Comparison of ENCODE assay signal across 8 cellular contexts in genomic region chr17:42675348-42675983, GRCh38. TPM values are rescaled to one million over a fixed set of nuclear protein-coding genes. Genes with fewer than 3 reads are reported as not detected.
DNase-seq lines count a peak whose midpoint lies in the region; ATAC-seq, FAIRE-seq and TF ChIP-seq lines count a peak whose summit lies in the region.

No MANE protein-coding gene starts in this region.

- no peaks in the 10 kb centered on the region for H3K27me3 ChIP-seq in mammary epithelial cell (ENCODE audit: insufficient read depth, low read length)

- H3K4me3 ChIP-seq in Jurkat, Clone E6-1 (ENCODE audit: low read length): peak overlapping the region; percentile 65
- H3K4me3 ChIP-seq in mammary epithelial cell (replicated peaks in 1 of 3; ENCODE audit: insufficient read depth in 1 of 3, low read depth in 2 of 3, low read length in 3 of 3): peak overlapping the region; percentile 79 to 89 (median 89)
- H3K4me3 ChIP-seq in mesodermal cell (ENCODE audit: extremely low read depth, insufficient read depth, low read length, poor library complexity, severe bottlenecking): peak overlapping the region; percentile 79

- peak overlapping the region; percentile 7 for H3K9ac ChIP-seq in mammary epithelial cell (ENCODE audit: insufficient read depth, low read length)

- H3K4me1 ChIP-seq in mammary epithelial cell (ENCODE audit: insufficient read depth, low read length) (peaks cover 71% of the 10 kb centered on the region), mesodermal cell (ENCODE audit: control insufficient read depth, insufficient read depth, low read length, poor library complexity, severe bottlenecking) (peaks cover 33% of the 10 kb centered on the region)

- H3K27ac ChIP-seq in mammary epithelial cell (ENCODE audit: insufficient read depth, low read depth, low read length): no peak overlapping the region
- no peak overlapping the region for H3K27ac ChIP-seq in mesodermal cell (ENCODE audit: low read depth, low read length, severe bottlenecking)

- no peak for ATAC-seq in HG02759 (IDR thresholded peaks at IDR 0.05; ENCODE audit: unreplicated experiment)
- ATAC-seq in GM19397 (IDR thresholded peaks at IDR 0.05; ENCODE audit: unreplicated experiment): no peak
- ATAC-seq in GM19455 (IDR thresholded peaks at IDR 0.05; ENCODE audit: unreplicated experiment): no peak

- intact Hi-C loops in mammary epithelial cell (cut with micrococcal nuclease): no loop called here

- dilution Hi-C loops in mammary epithelial cell (cut with HindIII; ENCODE audit: low sequenced_read_pairs): no loop called here

- peak; percentile 37 for DNase-seq in AG08396 (ENCODE audit: low spot score)
- DNase-seq in Jurkat, Clone E6-1 (ENCODE audit: low read depth, low spot score): no peak
- DNase-seq in mammary epithelial cell: no peak
- DNase-seq in H54 (ENCODE audit: insufficient read length, low spot score): no peak

- in situ Hi-C loops in mammary epithelial cell (cut with MboI; ENCODE audit: low sequenced_read_pairs in 2 of 2): no loop called here

- TF ChIP-seq POLR2A in H54 (IDR thresholded peaks at IDR 0.05; ENCODE audit: low read depth, low read length): no peak

- H3K36me3 ChIP-seq in mammary epithelial cell (ENCODE audit: insufficient read depth, low read length) (no peaks in the 10 kb centered on the region), mesodermal cell (ENCODE audit: control insufficient read depth, insufficient read depth, low read length) (peaks cover 30% of the 10 kb centered on the region)

- H4K20me1 ChIP-seq in mammary epithelial cell (ENCODE audit: insufficient read depth, low read length): no peaks in the 10 kb centered on the region

- no peak for FAIRE-seq in H54 (lab: Jason Lieb, UNC)

- no TSS peak for BruUV-seq in mammary epithelial cell (replicated peaks; lab: Mats Ljungman, UMichigan)

- H3K4me2 ChIP-seq in mammary epithelial cell (ENCODE audit: insufficient read depth, low read depth, low read length): peak overlapping the region; percentile 98

- CTCF ChIA-PET in mammary epithelial cell (lab: Charles Lee; ENCODE audit: low non-redundant PET): no interaction called here

- peak overlapping the region; percentile 76 for H2AFZ ChIP-seq in mammary epithelial cell (ENCODE audit: low read depth, low read length)

- H3K9me3 ChIP-seq in mammary epithelial cell (replicated peaks; ENCODE audit: insufficient read depth, low read length): no peaks in the 10 kb centered on the region
- H3K9me3 ChIP-seq in mesodermal cell (ENCODE audit: control insufficient read depth, low read length): no peaks in the 10 kb centered on the region

- H3K79me2 ChIP-seq in mammary epithelial cell (ENCODE audit: insufficient read depth, low read length): peaks cover 28% of the 10 kb centered on the region

- no peak for TF ChIP-seq CTCF in mammary epithelial cell (conservative IDR thresholded peaks at IDR 0.05 in 1 of 2, IDR thresholded peaks at IDR 0.05 in 1 of 2; ENCODE audit: extremely low read depth in 1 of 2, insufficient read depth in 1 of 2, low read depth in 1 of 2, low read length in 2 of 2)

- WGBS in mammary epithelial cell (ENCODE audit: low coverage, missing lambda C conversion rate): 28% methylated on average over 11 of the region's 29 CpGs
- 4 to 20% methylated on average over 2 to 16 of the region's 29 CpGs for WGBS in mesodermal cell (ENCODE audit: insufficient coverage in 2 of 2), 2 experiments

RNA-seq across cellular contexts. Expression of gene PLEKHH3, which starts 1.3 kb away (rescaled TPM):
- 4.2 TPM for polyA plus RNA-seq in Jurkat, Clone E6-1 (2012; ENCODE audit: insufficient read depth, insufficient read length)
- total RNA-seq in mammary epithelial cell: 10 to 100 TPM; 22.1 to 22.7 TPM
- 5.8 TPM for polyA plus RNA-seq in mammary epithelial cell
- 1.9 TPM for polyA minus RNA-seq in mammary epithelial cell
- polyA plus RNA-seq in mesodermal cell (2013, experiment 1 of 2): 17.2 TPM
- polyA plus RNA-seq in mesodermal cell (2013, experiment 2 of 2): 12.4 TPM

RNA-seq across cellular contexts. Expression of gene CCR10, which starts 6.2 kb away (rescaled TPM):
- 0.55 TPM for polyA plus RNA-seq in Jurkat, Clone E6-1 (2012; ENCODE audit: insufficient read depth, insufficient read length)
- total RNA-seq in mammary epithelial cell: under 1 TPM in 1 of 2 donors, not detected in 1; 0.21 TPM
- polyA plus RNA-seq in mammary epithelial cell: 0.14 TPM
- polyA minus RNA-seq in mammary epithelial cell: not detected
- 1.1 TPM for polyA plus RNA-seq in mesodermal cell (2013, experiment 1 of 2)
- polyA plus RNA-seq in mesodermal cell (2013, experiment 2 of 2): 1.8 TPM

RNA-seq across cellular contexts. Expression of gene CNTNAP1, which starts 6.9 kb away (rescaled TPM):
- 1.9 TPM for polyA plus RNA-seq in Jurkat, Clone E6-1 (2012; ENCODE audit: insufficient read depth, insufficient read length)
- 1 to 10 TPM in 1 of 2 donors, under 1 TPM in 1; 0.50 to 4.5 TPM for total RNA-seq in mammary epithelial cell
- polyA plus RNA-seq in mammary epithelial cell: 2.3 TPM
- 4.4 TPM for polyA minus RNA-seq in mammary epithelial cell
- 14.5 TPM for polyA plus RNA-seq in mesodermal cell (2013, experiment 1 of 2)
- 13.9 TPM for polyA plus RNA-seq in mesodermal cell (2013, experiment 2 of 2)

RNA-seq across cellular contexts. Expression of gene TUBG2, which starts 16.4 kb away (rescaled TPM):
- 23.2 TPM for polyA plus RNA-seq in Jurkat, Clone E6-1 (2012; ENCODE audit: insufficient read depth, insufficient read length)
- total RNA-seq in mammary epithelial cell: 10 to 100 TPM; 12.3 to 34.8 TPM
- 24.6 TPM for polyA plus RNA-seq in mammary epithelial cell
- polyA minus RNA-seq in mammary epithelial cell: 23.5 TPM
- 28.4 TPM for polyA plus RNA-seq in mesodermal cell (2013, experiment 1 of 2)
- polyA plus RNA-seq in mesodermal cell (2013, experiment 2 of 2): 25.0 TPM
